Comparison of ENCODE assay signal across 8 cellular contexts in the genomic region with DNA sequence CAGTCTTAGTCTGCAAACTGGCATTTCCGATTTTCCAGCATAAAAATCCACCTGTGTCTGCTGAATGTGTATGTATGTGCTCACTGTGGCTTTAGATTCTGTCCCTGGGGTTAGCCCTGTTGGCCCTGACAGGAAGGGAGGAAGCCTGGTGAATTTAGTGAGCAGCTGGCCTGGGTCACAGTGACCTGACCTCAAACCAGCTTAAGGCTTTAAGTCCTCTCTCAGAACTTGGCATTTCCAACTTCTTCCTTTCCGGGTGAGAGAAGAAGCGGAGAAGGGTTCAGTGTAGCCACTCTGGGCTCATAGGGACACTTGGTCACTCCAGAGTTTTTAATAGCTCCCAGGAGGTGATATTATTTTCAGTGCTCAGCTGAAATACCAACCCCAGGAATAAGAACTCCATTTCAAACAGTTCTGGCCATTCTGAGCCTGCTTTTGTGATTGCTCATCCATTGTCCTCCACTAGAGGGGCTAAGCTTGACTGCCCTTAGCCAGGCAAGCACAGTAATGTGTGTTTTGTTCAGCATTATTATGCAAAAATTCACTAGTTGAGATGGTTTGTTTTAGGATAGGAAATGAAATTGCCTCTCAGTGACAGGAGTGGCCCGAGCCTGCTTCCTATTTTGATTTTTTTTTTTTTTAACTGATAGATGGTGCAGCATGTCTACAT. TPM values are rescaled to one million over a fixed set of nuclear protein-coding genes. Genes with fewer than 3 reads are reported as not detected.
A peak's percentile ranks its signal among the peaks of the same experiment; 100 is the strongest.
DNase-seq lines count a peak whose midpoint lies in the region; ATAC-seq and TF ChIP-seq lines count a peak whose summit lies in the region.

No MANE protein-coding gene starts in this region.

- peak overlapping the region; percentile 69 for H3K27ac Mint-ChIP-seq in endodermal cell

- H3K36me3 ChIP-seq in endodermal cell (ENCODE audit: control insufficient read depth, insufficient read depth, low read length), result peaks cover 39% of the 10 kb centered on the region
- H3K36me3 ChIP-seq in neural cell (ENCODE audit: insufficient read depth, low read length), result no peaks in the 10 kb centered on the region
- H3K36me3 ChIP-seq in effector memory CD4-positive, alpha-beta T cell (ENCODE audit: control insufficient read depth, insufficient read depth, low read length), result peaks cover 31% of the 10 kb centered on the region

- peaks cover 14% of the 10 kb centered on the region for H3K4me1 ChIP-seq in endodermal cell (ENCODE audit: control insufficient read depth, insufficient read depth, low read length)
- H3K4me1 ChIP-seq in effector memory CD4-positive, alpha-beta T cell (ENCODE audit: control insufficient read depth, insufficient read depth, low read length, poor library complexity, severe bottlenecking), result no peaks in the 10 kb centered on the region

- no peaks in the 10 kb centered on the region for H3F3A ChIP-seq in neural cell (ENCODE audit: insufficient read depth, low read length, poor library complexity, severe bottlenecking)

- H3K9ac ChIP-seq in endodermal cell (ENCODE audit: extremely low read depth, low read length, poor library complexity, severe bottlenecking), result no peak overlapping the region
- no peak overlapping the region for H3K9ac ChIP-seq in neural cell (ENCODE audit: low read length)

- H3K9me3 Mint-ChIP-seq in endodermal cell, result no peaks in the 10 kb centered on the region

- TF ChIP-seq RAD21 in neural cell (conservative IDR thresholded peaks at IDR 0.05), result peak; percentile 36

- ATAC-seq in HG02610 (IDR thresholded peaks at IDR 0.05; ENCODE audit: unreplicated experiment), result no peak

- no peak overlapping the region for H3K4me3 ChIP-seq in endodermal cell (ENCODE audit: low read length)
- H3K4me3 ChIP-seq in neural cell (ENCODE audit: low read length), result no peak overlapping the region
- H3K4me3 ChIP-seq in effector memory CD4-positive, alpha-beta T cell (ENCODE audit: insufficient read depth, low read depth, low read length, poor library complexity, severe bottlenecking), result no peak overlapping the region

- H3K9me3 ChIP-seq in endodermal cell (ENCODE audit: control insufficient read depth, low read length) (no peaks in the 10 kb centered on the region), neural cell (ENCODE audit: low read length) (no peaks in the 10 kb centered on the region)
- no peaks in the 10 kb centered on the region for H3K9me3 ChIP-seq in effector memory CD4-positive, alpha-beta T cell (ENCODE audit: control insufficient read depth, low read length)

- DNase-seq in NCI-H82 treated with DMSO at 0.1 percent for 48 hours (lab: John Stamatoyannopoulos, UW; ENCODE audit: unreplicated experiment) (peak; percentile 52), endodermal cell (peak; percentile 62), NCI-H1092 treated with DMSO at 0.1 percent for 48 hours (lab: John Stamatoyannopoulos, UW) (no peak)
- DNase-seq in activated CD4-positive, CD25-positive, alpha-beta regulatory T cell treated with anti-CD3 and anti-CD28 coated beads, Interleukin-2, amount 50 U/mL, for 72 hours, result no peak
- no peak for DNase-seq in effector memory CD4-positive, alpha-beta T cell

- TF ChIP-seq CTCF in GM12872 (IDR thresholded peaks at IDR 0.05; ENCODE audit: insufficient read depth, low read depth, low read length) (peak; percentile 52), endodermal cell (conservative IDR thresholded peaks at IDR 0.05) (peak; percentile 81), neural cell (IDR thresholded peaks at IDR 0.05; ENCODE audit: poor library complexity, severe bottlenecking) (peak; percentile 55)

- H3K27me3 Mint-ChIP-seq in endodermal cell (ENCODE audit: insufficient read depth), result peaks cover 23% of the 10 kb centered on the region

- no peak overlapping the region for H3K4me2 ChIP-seq in neural cell (ENCODE audit: low read length)

- WGBS in endodermal cell (ENCODE audit: insufficient coverage in 1 of 2, insufficient read length in 1 of 2), 2 experiments, result 45 to 58% methylated on average over 3 to 4 of the region's 4 CpGs

- H3K79me2 ChIP-seq in neural cell (replicated peaks; ENCODE audit: insufficient read depth, low read length), result no peaks in the 10 kb centered on the region

- H2AFZ ChIP-seq in neural cell (ENCODE audit: low read depth, low read length), result no peak overlapping the region

- no peak for TF ChIP-seq EP300 in neural cell (conservative IDR thresholded peaks at IDR 0.05; ENCODE audit: poor library complexity, severe bottlenecking)

- peaks cover 30% of the 10 kb centered on the region for H3K4me1 Mint-ChIP-seq in endodermal cell

- H3K27me3 ChIP-seq in endodermal cell (ENCODE audit: control insufficient read depth, insufficient read depth, low read length, poor library complexity, severe bottlenecking), result peaks cover 21% of the 10 kb centered on the region
- H3K27me3 ChIP-seq in neural cell (ENCODE audit: insufficient read depth, low read depth, low read length), result no peaks in the 10 kb centered on the region
- H3K27me3 ChIP-seq in effector memory CD4-positive, alpha-beta T cell (replicated peaks; ENCODE audit: control insufficient read depth, insufficient read depth, low read length, poor library complexity, severe bottlenecking), result no peaks in the 10 kb centered on the region

- H3K27ac ChIP-seq in endodermal cell (ENCODE audit: low read depth, low read length), result peak overlapping the region; percentile 61
- H3K27ac ChIP-seq in neural cell (ENCODE audit: low read length), result no peak overlapping the region
- no peak overlapping the region for H3K27ac ChIP-seq in effector memory CD4-positive, alpha-beta T cell (ENCODE audit: insufficient read depth, low read length, poor library complexity, severe bottlenecking)

- no peaks in the 10 kb centered on the region for H4K20me1 ChIP-seq in neural cell (ENCODE audit: insufficient read depth)

- peaks cover 41% of the 10 kb centered on the region for H3K36me3 Mint-ChIP-seq in endodermal cell (ENCODE audit: low read depth)

- H3K9me2 ChIP-seq in neural cell (ENCODE audit: insufficient read depth, low read length), result no peaks in the 10 kb centered on the region

- no peak overlapping the region for H3K4me3 Mint-ChIP-seq in endodermal cell

TF ChIP-seq in neural cell, 6 proteins besides CTCF, POLR2A, EP300 and RAD21:
- TF ChIP-seq SMC3 (conservative IDR thresholded peaks at IDR 0.05; ENCODE audit: poor library complexity) (peak; percentile 43), MXI1 (conservative IDR thresholded peaks at IDR 0.05; ENCODE audit: poor library complexity, severe bottlenecking) (no peak), EZH2 (IDR thresholded peaks at IDR 0.05; ENCODE audit: borderline replicate concordance, insufficient read depth, low read length, poor library complexity, severe bottlenecking) (no peak), POLR2AphosphoS5 (IDR thresholded peaks at IDR 0.05) (no peak), REST (IDR thresholded peaks at IDR 0.05; ENCODE audit: borderline replicate concordance) (no peak)

RNA-seq across cellular contexts. Expression of gene OLFML3, which starts 2.5 kb away (rescaled TPM):
- 10 to 100 TPM in 1 of 2 donors, 1 to 10 TPM in 1; 4.3 to 14.8 TPM for total RNA-seq in endodermal cell
- polyA plus RNA-seq in endodermal cell (2013, experiment 1 of 2), result 17.4 TPM
- polyA plus RNA-seq in endodermal cell (2013, experiment 2 of 2), result 10.1 TPM
- polyA plus RNA-seq in neural cell, result not detected in 2 replicates
- polyA minus RNA-seq in neural cell, result 0.35 TPM in 1 of 2 replicates, not detected in the other

RNA-seq across cellular contexts. Expression of gene HIPK1, which starts 47.6 kb away (rescaled TPM):
- 10 to 100 TPM; 71.4 to 79.2 TPM for total RNA-seq in endodermal cell
- 35.6 TPM for polyA plus RNA-seq in endodermal cell (2013, experiment 1 of 2)
- 35.1 TPM for polyA plus RNA-seq in endodermal cell (2013, experiment 2 of 2)
- polyA plus RNA-seq in neural cell, result 20.3 and 22.9 TPM in 2 replicates
- polyA minus RNA-seq in neural cell, result 54.3 and 58.0 TPM in 2 replicates

Comparison
In these comparisons a context has a peak if more than half of its experiments do, and no peak if none do; other contexts are left out.
1. DNase-seq: peak in NCI-H82 treated with DMSO at 0.1 percent for 48 hours (single experiment) and endodermal cell (single experiment); none in NCI-H1092 treated with DMSO at 0.1 percent for 48 hours (single experiment), activated CD4-positive, CD25-positive, alpha-beta regulatory T cell treated with anti-CD3 and anti-CD28 coated beads, Interleukin-2, amount 50 U/mL, for 72 hours (single experiment) and effector memory CD4-positive, alpha-beta T cell (0 of 3).
2. Peak in every context shown above with its lines, with median percentiles within 50 percentile points of each other: CTCF ChIP-seq.